Comparison of ENCODE assay signal across 34 cellular contexts in genomic region chr3:38628835-38629234, GRCh38. TPM values are rescaled to one million over a fixed set of nuclear protein-coding genes. Genes with fewer than 3 reads are reported as not detected.
"Had no signal": no experiment of that assay in that cellular context is flagged by ENCODE, and none has a peak within 500 bp of the region (broad histone marks: within the 10 kb centered on the region; RNA-seq: fewer than 3 reads in every experiment).

No MANE protein-coding gene starts in this region.

- H3K27ac ChIP-seq: adrenal gland, body of pancreas, brain microvascular endothelial cell, breast epithelium, VCaP had no signal

- H3K27me3 ChIP-seq: adrenal gland, body of pancreas, brain microvascular endothelial cell, breast epithelium had no signal

- H3K36me3 ChIP-seq: adrenal gland, brain microvascular endothelial cell, breast epithelium had no signal

- FAIRE-seq: astrocyte, TTC549 had no signal

- H3K4me3 ChIP-seq: adrenal gland, body of pancreas, breast epithelium had no signal

- ATAC-seq: activated CD8-positive, alpha-beta T cell treated with anti-CD3 and anti-CD28 coated beads for 36 hours; activated T-cell treated with anti-CD3 and anti-CD28 coated beads, Interleukin-2, amount 50 U/mL, for 4 hours; activated T-cell treated with anti-CD3 and anti-CD28 coated beads, Interleukin-2, amount 50 U/mL, for 72 hours; activated T-helper 17 cell treated with anti-CD3 and anti-CD28 coated beads, Interleukin-2, amount 50 U/mL, for 72 hours; body of pancreas had no signal

- DNase-seq: activated B cell treated with CpG ODN at 0.5 μM for 24 hours; activated CD4-positive, alpha-beta memory T cell treated with anti-CD3 and anti-CD28 coated beads for 36 hours; activated CD4-positive, alpha-beta T cell treated with anti-CD3 and anti-CD28 coated beads for 4 hours; activated CD4-positive, alpha-beta T cell treated with anti-CD3 and anti-CD28 coated beads, Interleukin-2, amount 10 ng/mL, durations not matched to agents 24 days and 14 days; activated CD4-positive, alpha-beta T cell treated with anti-CD3 and anti-CD28 coated beads, Interleukin-2, amount 50 U/mL, for 1 hour; activated CD4-positive, alpha-beta T cell treated with anti-CD3 and anti-CD28 coated beads, Interleukin-2, amount 50 U/mL, for 4 hours; activated CD4-positive, CD25-positive, alpha-beta regulatory T cell treated with anti-CD3 and anti-CD28 coated beads, Interleukin-2, amount 50 U/mL, for 72 hours; activated CD8-positive, alpha-beta memory T cell treated with anti-CD3 and anti-CD28 coated beads, Interleukin-2, amount 50 U/mL, for 4 hours; activated CD8-positive, alpha-beta T cell treated with anti-CD3 and anti-CD28 coated beads for 36 hours; activated effector memory CD4-positive, alpha-beta T cell treated with anti-CD3 and anti-CD28 coated beads, Interleukin-2, amount 50 U/mL, for 16 hours; activated gamma-delta T cell treated with Interleukin-2 at 50 U/mL for 16 hours; activated naive CD4-positive, alpha-beta T cell; activated naive CD4-positive, alpha-beta T cell treated with anti-CD3 and anti-CD28 coated beads for 36 hours; activated naive CD4-positive, alpha-beta T cell treated with anti-CD3 and anti-CD28 coated beads, Interleukin-2, amount 50 U/mL, for 16 hours; activated naive CD8-positive, alpha-beta T cell treated with anti-CD3 and anti-CD28 coated beads for 36 hours; activated T-cell treated with anti-CD3 and anti-CD28 coated beads for 4 hours; activated T-cell treated with anti-CD3 and anti-CD28 coated beads, Interleukin-2, amount 50 U/mL, for 1 hour; activated T-cell treated with anti-CD3 and anti-CD28 coated beads, Interleukin-2, amount 50 U/mL, for 4 hours; activated T-cell treated with anti-CD3 and anti-CD28 coated beads, Interleukin-2, amount 50 U/mL, for 72 hours; adrenal gland; amniotic stem cell; aorta; body of pancreas; brain microvascular endothelial cell; central memory CD4-positive, alpha-beta T cell; T-helper 1 cell; T-helper 2 cell; T-helper 9 cell had no signal

- H3K4me1 ChIP-seq: adrenal gland, body of pancreas, breast epithelium had no signal

- H3K9me3 ChIP-seq: adrenal gland, body of pancreas, breast epithelium had no signal

RNA-seq across cellular contexts. Expression of gene SCN5A, which starts 20.7 kb away (rescaled TPM):
- total RNA-seq: activated B cell treated with CpG ODN at 0.5 μM for 24 hours; activated CD4-positive, alpha-beta T cell treated with anti-CD3 and anti-CD28 coated beads, Interleukin-2, amount 10 ng/mL, durations not matched to agents 24 days and 14 days; activated T-cell treated with anti-CD3 and anti-CD28 coated beads, Interleukin-2, amount 50 U/mL, for 4 hours; activated T-helper 1 cell treated with anti-CD3 and anti-CD28 coated beads, Interleukin-12 subunit alpha, Interleukin-12 subunit beta, Interleukin-2, Interleukin-4 antibody, amounts not matched to agents 30 ng/mL and 10 ng/mL and 1 ng/mL, durations not matched to agents 14 hours and 24 hours and 36 hours had no signal
